17 cellular contexts compared by ENCODE assay signal in genomic region chr11:45409587-45409986, GRCh38.
A peak's percentile ranks its signal among the peaks of the same experiment; 100 is the strongest.
DNase-seq lines count a peak whose midpoint lies in the region; ATAC-seq, FAIRE-seq and TF ChIP-seq lines count a peak whose summit lies in the region.
"Had no signal": no experiment of that assay in that cellular context is flagged by ENCODE, and none has a peak within 500 bp of the region (broad histone marks: within the 10 kb centered on the region; RNA-seq: fewer than 3 reads in every experiment).

No MANE protein-coding gene starts in this region.

- peaks cover 62% of the 10 kb centered on the region for H3K27me3 Mint-ChIP-seq in MCF 10A (ENCODE audit: insufficient read depth, unreplicated experiment)
- peaks cover 41% of the 10 kb centered on the region for H3K27me3 Mint-ChIP-seq in activated T-cell treated with anti-CD3 and anti-CD28 coated beads, Interleukin-2, amount 50 U/mL, for 24 hours

- no peak overlapping the region for H2AFZ ChIP-seq in mammary epithelial cell (ENCODE audit: low read depth, low read length)

- H3K36me3 Mint-ChIP-seq in MCF 10A (ENCODE audit: insufficient read depth, unreplicated experiment) = no peaks in the 10 kb centered on the region
- H3K36me3 Mint-ChIP-seq in activated T-cell treated with anti-CD3 and anti-CD28 coated beads, Interleukin-2, amount 50 U/mL, for 24 hours (ENCODE audit: low read depth) = no peaks in the 10 kb centered on the region

- H3K9ac ChIP-seq in mammary epithelial cell (ENCODE audit: insufficient read depth, low read length) = no peak overlapping the region
- H3K9ac ChIP-seq: SK-N-SH had no signal

- no peak overlapping the region for H3K27ac ChIP-seq in mammary epithelial cell (ENCODE audit: insufficient read depth, low read depth, low read length)
- no peak overlapping the region for H3K27ac ChIP-seq in Panc1 (ENCODE audit: low read length)

- no CpG with 5 or more reads among the region's 6 CpGs for WGBS in mammary epithelial cell (ENCODE audit: low coverage, missing lambda C conversion rate)

- dilution Hi-C loops in mammary epithelial cell (cut with HindIII; ENCODE audit: low sequenced_read_pairs) = no loop called here

- no peak overlapping the region for H3K4me3 Mint-ChIP-seq in MCF 10A (ENCODE audit: unreplicated experiment)
- no peak overlapping the region for H3K4me3 Mint-ChIP-seq in activated T-cell treated with anti-CD3 and anti-CD28 coated beads, Interleukin-2, amount 50 U/mL, for 24 hours
- H3K4me3 Mint-ChIP-seq: CD4-positive, alpha-beta T cell had no signal

- no peaks in the 10 kb centered on the region for H3K9me3 ChIP-seq in mammary epithelial cell (replicated peaks; ENCODE audit: insufficient read depth, low read length)
- no peaks in the 10 kb centered on the region for H3K9me3 ChIP-seq in Panc1 (ENCODE audit: control insufficient read depth, insufficient read depth, low read depth, low read length)
- H3K9me3 ChIP-seq: SK-N-SH had no signal

- H3K9me3 Mint-ChIP-seq in MCF 10A (ENCODE audit: unreplicated experiment) = no peaks in the 10 kb centered on the region
- no peaks in the 10 kb centered on the region for H3K9me3 Mint-ChIP-seq in activated T-cell treated with anti-CD3 and anti-CD28 coated beads, Interleukin-2, amount 50 U/mL, for 24 hours
- H3K9me3 Mint-ChIP-seq: CD4-positive, alpha-beta T cell had no signal

- H3K4me1 ChIP-seq in mammary epithelial cell (ENCODE audit: insufficient read depth, low read length) (no peaks in the 10 kb centered on the region), Panc1 (ENCODE audit: control insufficient read depth, insufficient read depth, low read length) (no peaks in the 10 kb centered on the region)

- no peaks in the 10 kb centered on the region for H3K4me1 Mint-ChIP-seq in MCF 10A (ENCODE audit: insufficient read depth, unreplicated experiment)
- no peaks in the 10 kb centered on the region for H3K4me1 Mint-ChIP-seq in activated T-cell treated with anti-CD3 and anti-CD28 coated beads, Interleukin-2, amount 50 U/mL, for 24 hours (ENCODE audit: low read depth)

- no peak overlapping the region for H3K4me3 ChIP-seq in mammary epithelial cell (replicated peaks in 1 of 3; ENCODE audit: insufficient read depth in 1 of 3, low read depth in 2 of 3, low read length in 3 of 3)
- H3K4me3 ChIP-seq in Panc1 (ENCODE audit: low read depth in 2 of 2, low read length in 2 of 2) = no peak overlapping the region

- H3K79me2 ChIP-seq in mammary epithelial cell (ENCODE audit: insufficient read depth, low read length) = no peaks in the 10 kb centered on the region

- in situ Hi-C loops in mammary epithelial cell (cut with MboI; ENCODE audit: low sequenced_read_pairs in 2 of 2) (no loop called here), Panc1 (cut with HindIII; ENCODE audit: low pct_unique_long_range_greater_than_20kb, low sequenced_read_pairs) (no loop called here)

- H3K27ac Mint-ChIP-seq in MCF 10A (ENCODE audit: low read depth, unreplicated experiment) = no peak overlapping the region
- no peak overlapping the region for H3K27ac Mint-ChIP-seq in activated T-cell treated with anti-CD3 and anti-CD28 coated beads, Interleukin-2, amount 50 U/mL, for 24 hours
- H3K27ac Mint-ChIP-seq: CD4-positive, alpha-beta T cell had no signal

- CTCF ChIA-PET in MCF 10A (lab: Yijun Ruan, JAX) = interaction anchor here (0.7 to 1.4 kb wide), 4 partner anchors 22 to 362 kb away, joined by 3 to 8 read pairs (median 4); no protein-coding TSS in a partner anchor
- CTCF ChIA-PET in mammary epithelial cell (lab: Charles Lee; ENCODE audit: low non-redundant PET) = no interaction called here
- CTCF ChIA-PET in Panc1 (lab: Charles Lee) = interaction anchor here (0.7 kb wide), 1 partner anchor 362 kb away, joined by 3 read pairs; no protein-coding TSS in a partner anchor

- no peaks in the 10 kb centered on the region for H4K20me1 ChIP-seq in mammary epithelial cell (ENCODE audit: insufficient read depth, low read length)

- no peak for FAIRE-seq in urothelium cell line (lab: Jason Lieb, UNC)
- FAIRE-seq: D721Med had no signal

- BruUV-seq in MCF 10A (replicated peaks; lab: Mats Ljungman, UMichigan) = no TSS peak
- no TSS peak for BruUV-seq in mammary epithelial cell (replicated peaks; lab: Mats Ljungman, UMichigan)
- BruUV-seq in Panc1 (replicated peaks; lab: Mats Ljungman, UMichigan) = no TSS peak

- H3K27me3 ChIP-seq in mammary epithelial cell (ENCODE audit: insufficient read depth, low read length) = peaks cover 3% of the 10 kb centered on the region
- peaks cover 12% of the 10 kb centered on the region for H3K27me3 ChIP-seq in Panc1 (ENCODE audit: control insufficient read depth, insufficient read depth, low read length)

- H3K36me3 ChIP-seq in mammary epithelial cell (ENCODE audit: insufficient read depth, low read length) = no peaks in the 10 kb centered on the region
- H3K36me3 ChIP-seq in Panc1 (ENCODE audit: control insufficient read depth, insufficient read depth, low read length) = no peaks in the 10 kb centered on the region

- TF ChIP-seq CTCF in MCF 10A (IDR thresholded peaks at IDR 0.05; ENCODE audit: unreplicated experiment) = no peak
- TF ChIP-seq CTCF in mammary epithelial cell (conservative IDR thresholded peaks at IDR 0.05 in 1 of 2, IDR thresholded peaks at IDR 0.05 in 1 of 2; ENCODE audit: extremely low read depth in 1 of 2, insufficient read depth in 1 of 2, low read depth in 1 of 2, low read length in 2 of 2) = no peak
- no peak for TF ChIP-seq CTCF in Panc1 (IDR thresholded peaks at IDR 0.05)

- intact Hi-C loops in MCF 10A (cut with micrococcal nuclease) = no loop called here
- intact Hi-C loops in mammary epithelial cell (cut with micrococcal nuclease) = no loop called here
- intact Hi-C loops in Panc1 (cut with micrococcal nuclease; ENCODE audit: unreplicated experiment) = no loop called here

- POLR2A ChIA-PET in MCF 10A (lab: Yijun Ruan, JAX) (interaction anchor here (0.7 to 1.1 kb wide), 2 partner anchors 358 to 606 kb away, joined by 3 to 4 read pairs; no protein-coding TSS in a partner anchor), Panc1 (lab: Charles Lee) (no interaction called here)

- DNase-seq in MCF 10A (ENCODE audit: unreplicated experiment) (peak; percentile 26), mammary epithelial cell (no peak), Panc1 (ENCODE audit: low read depth, low spot score) (no peak), kidney glomerular epithelial cell (lab: John Stamatoyannopoulos, UW) (peak; percentile 15), urothelium cell line (ENCODE audit: low spot score) (peak; percentile 36)
- DNase-seq in activated T-cell treated with anti-CD3 and anti-CD28 coated beads, Interleukin-2, amount 50 U/mL, for 24 hours = no peak
- no peak for DNase-seq in stimulated activated CD4-positive, alpha-beta T cell treated with anti-CD3 and anti-CD28 coated beads, Interleukin-1b, Interleukin-23, amount 100 ng/mL, for 48 hours
- DNase-seq: CD4-positive, alpha-beta T cell; GF-D8; Karpas-422; NCI-H1417; NCI-H1930; NCI-H524 treated with DMSO at 0.1 percent for 48 hours; NK-92 treated with Interleukin-12 subunit alpha and Interleukin-12 subunit beta, amount 100 ng/mL, for 24 hours; SK-N-SH had no signal

- ATAC-seq in Panc1 = 0 out of 2 replicates have a peak, but pooled peaks have one; percentile 41
- ATAC-seq in HG03342 (IDR thresholded peaks at IDR 0.05; ENCODE audit: unreplicated experiment) = no peak

- H3K4me2 ChIP-seq in mammary epithelial cell (ENCODE audit: insufficient read depth, low read depth, low read length) = no peak overlapping the region
- H3K4me2 ChIP-seq: SK-N-SH had no signal

Comparison
In these comparisons a context has a peak if more than half of its experiments do, and no peak if none do; other contexts are left out.
1. DNase-seq: peak in MCF 10A (single experiment), kidney glomerular epithelial cell (single experiment) and urothelium cell line (single experiment); none in mammary epithelial cell (single experiment), Panc1 (single experiment), activated T-cell treated with anti-CD3 and anti-CD28 coated beads, Interleukin-2, amount 50 U/mL, for 24 hours (single experiment) and stimulated activated CD4-positive, alpha-beta T cell treated with anti-CD3 and anti-CD28 coated beads, Interleukin-1b, Interleukin-23, amount 100 ng/mL, for 48 hours (single experiment).